In the genomic region with DNA sequence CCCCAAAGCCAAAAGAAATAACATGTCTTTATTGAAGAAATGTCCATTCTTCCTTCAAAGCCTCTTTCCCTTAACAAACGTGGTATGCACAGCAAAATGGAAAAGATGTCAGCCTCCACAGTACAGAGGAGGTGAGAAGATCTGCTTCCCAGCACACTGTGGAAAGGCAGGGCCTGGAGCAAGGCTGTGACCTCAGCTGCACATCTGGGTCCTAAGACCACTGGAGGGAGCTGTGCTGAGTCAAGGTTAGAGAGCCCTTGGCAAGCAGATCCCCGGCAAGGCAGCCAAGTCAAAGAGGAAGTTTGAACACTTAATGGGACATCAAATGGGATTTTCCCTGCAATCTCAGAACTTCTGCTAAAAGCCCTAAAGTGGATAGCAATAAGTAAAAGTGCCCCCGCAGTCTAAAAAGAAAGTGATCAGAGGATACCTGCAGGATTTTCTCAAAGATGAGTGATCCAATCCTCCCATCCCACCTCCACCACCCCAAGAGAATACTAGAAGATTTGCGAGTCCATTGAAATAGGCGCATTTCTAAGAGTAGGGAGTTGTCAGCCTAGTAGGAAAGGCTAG, we compare ENCODE assay signal across 9 cellular contexts. TPM values are rescaled to one million over a fixed set of nuclear protein-coding genes. Genes with fewer than 3 reads are reported as not detected.
DNase-seq lines count a peak whose midpoint lies in the region; ATAC-seq and TF ChIP-seq lines count a peak whose summit lies in the region.
"Had no signal": no experiment of that assay in that cellular context is flagged by ENCODE, and none has a peak within 500 bp of the region (broad histone marks: within the 10 kb centered on the region; RNA-seq: fewer than 3 reads in every experiment).

No MANE protein-coding gene starts in this region.

- TF ChIP-seq CTCF in adrenal gland (IDR thresholded peaks at IDR 0.05) = peak in 5 of 6 experiments; percentile 14 to 35 (median 26)
- peak; percentile 36 for TF ChIP-seq CTCF in kidney epithelial cell (IDR thresholded peaks at IDR 0.05; ENCODE audit: insufficient read depth, low read length, poor library complexity, severe bottlenecking)
- TF ChIP-seq CTCF in glutamatergic neuron (IDR thresholded peaks at IDR 0.05; ENCODE audit: partially characterized antibody, unreplicated experiment) = no peak

- H3K9me3 ChIP-seq in adrenal gland (replicated peaks in 1 of 3) = no peaks in the 10 kb centered on the region
- H3K9me3 ChIP-seq: BLaER1 had no signal

- peak; percentile 2 for DNase-seq in NCI-H2029 treated with DMSO at 0.1 percent for 48 hours (lab: John Stamatoyannopoulos, UW)
- no peak for DNase-seq in NCI-H2029 (lab: John Stamatoyannopoulos, UW)
- peak; percentile 70 to 84 for DNase-seq in Kasumi-1 (lab: John Stamatoyannopoulos, UW)
- DNase-seq in adrenal gland = peak in 6 of 7 donors; percentile 49 to 75 (median 66)
- no peak for DNase-seq in kidney epithelial cell (ENCODE audit: low read depth)
- DNase-seq in glutamatergic neuron = no peak
- DNase-seq in HPDE6-E6E7 (ENCODE audit: extremely low spot score) = no peak

- no peak overlapping the region for H3K4me3 Mint-ChIP-seq in glutamatergic neuron (ENCODE audit: unreplicated experiment)

- peaks cover 29% of the 10 kb centered on the region for H3K4me1 Mint-ChIP-seq in glutamatergic neuron (ENCODE audit: low read depth, unreplicated experiment)

- intact Hi-C loops in adrenal gland (cut with DNase I) = no loop called here

- H3K27ac ChIP-seq in adrenal gland = no peak overlapping the region
- H3K27ac ChIP-seq: BLaER1 had no signal

- H3K27me3 ChIP-seq in adrenal gland (no peaks in the 10 kb centered on the region), kidney epithelial cell (ENCODE audit: control insufficient read depth, insufficient read depth, low read length) (no peaks in the 10 kb centered on the region)
- H3K27me3 ChIP-seq: BLaER1 had no signal

- H3K36me3 Mint-ChIP-seq in glutamatergic neuron (ENCODE audit: unreplicated experiment) = no peaks in the 10 kb centered on the region

- H3K4me1 ChIP-seq in adrenal gland (replicated peaks in 1 of 2) = peaks cover 21 to 41% of the 10 kb centered on the region in 2 donors
- H3K4me1 ChIP-seq: BLaER1 had no signal

- ATAC-seq in HG02642 (IDR thresholded peaks at IDR 0.05; ENCODE audit: poor library complexity, unreplicated experiment) = no peak

- TF ChIP-seq POLR2A in adrenal gland (IDR thresholded peaks at IDR 0.05) = no peak

- H3K27ac Mint-ChIP-seq in glutamatergic neuron (ENCODE audit: unreplicated experiment) = no peak overlapping the region

- 58 to 64% (median 59%) methylated on average over 5 of the region's 5 CpGs for whole genome bisulfite sequencing in adrenal gland, 4 donors

- H3K36me3 ChIP-seq in adrenal gland (replicated peaks in 1 of 2) (no peaks in the 10 kb centered on the region), kidney epithelial cell (ENCODE audit: control insufficient read depth, insufficient read depth, low read length) (no peaks in the 10 kb centered on the region)
- H3K36me3 ChIP-seq: BLaER1 had no signal

- H3K4me3 ChIP-seq in adrenal gland = no peak overlapping the region
- H3K4me3 ChIP-seq in kidney epithelial cell (ENCODE audit: low read depth, low read length) = no peak overlapping the region
- H3K4me3 ChIP-seq: BLaER1 had no signal

- H3K27me3 Mint-ChIP-seq in glutamatergic neuron (ENCODE audit: unreplicated experiment) = peaks cover 2% of the 10 kb centered on the region

- H3K9me3 Mint-ChIP-seq in glutamatergic neuron (ENCODE audit: unreplicated experiment) = peaks cover 3% of the 10 kb centered on the region

RNA-seq across cellular contexts. Expression of gene UNC5CL, which starts 39.4 kb away (rescaled TPM):
- total RNA-seq in adrenal gland (1 to 10 TPM in 3 of 8 donors, under 1 TPM in 5; 0.52 to 1.2 (median 0.60) TPM), kidney epithelial cell (1.1 and 1.8 TPM in 2 replicates), glutamatergic neuron (ENCODE audit: unreplicated experiment) (1.0 TPM)
- 1 to 10 TPM in 2 of 3 donors, under 1 TPM in 1; 0.20 to 1.6 (median 1.2) TPM for polyA plus RNA-seq in adrenal gland

RNA-seq across cellular contexts. Expression of gene TSPO2, which starts 42.7 kb away (rescaled TPM):
- total RNA-seq in adrenal gland = not detected
- polyA plus RNA-seq in adrenal gland = not detected
- not detected in 2 replicates for total RNA-seq in kidney epithelial cell
- not detected for total RNA-seq in glutamatergic neuron (ENCODE audit: unreplicated experiment)

RNA-seq across cellular contexts. Expression of gene APOBEC2, which starts 53.4 kb away (rescaled TPM):
- total RNA-seq in adrenal gland (1 to 10 TPM in 4 of 8 donors, under 1 TPM in 2, not detected in 2; 0.28 to 3.7 (median 1.1) TPM), kidney epithelial cell (not detected in 2 replicates), glutamatergic neuron (ENCODE audit: unreplicated experiment) (0.61 TPM)
- under 1 TPM in 2 of 3 donors, not detected in 1; 0.38 to 0.81 TPM for polyA plus RNA-seq in adrenal gland

Comparison
In these comparisons a context has a peak if more than half of its experiments do, and no peak if none do; other contexts are left out.
1. DNase-seq: peak in NCI-H2029 treated with DMSO at 0.1 percent for 48 hours (single experiment), Kasumi-1 (2 of 2) and adrenal gland (6 of 7); none in NCI-H2029 (single experiment), kidney epithelial cell (single experiment), glutamatergic neuron (single experiment) and HPDE6-E6E7 (single experiment).